In genomic region chr2:118046628-118047210, GRCh38 we compare ENCODE assay signal across 8 cellular contexts. TPM values are rescaled to one million over a fixed set of nuclear protein-coding genes. Genes with fewer than 3 reads are reported as not detected.
A peak's percentile ranks its signal among the peaks of the same experiment; 100 is the strongest.
DNase-seq lines count a peak whose midpoint lies in the region; ATAC-seq and TF ChIP-seq lines count a peak whose summit lies in the region.

No MANE protein-coding gene starts in this region.

- H3K4me3 Mint-ChIP-seq in GM23338 = no peak overlapping the region

- no peaks in the 10 kb centered on the region for H3K27me3 ChIP-seq in GM23338 (ENCODE audit: insufficient read depth)
- H3K27me3 ChIP-seq in colonic mucosa = no peaks in the 10 kb centered on the region

- peaks cover 8% of the 10 kb centered on the region; the same call in 2 of the 3 replicates for H3K4me1 Mint-ChIP-seq in GM23338

- H3K9ac ChIP-seq in colonic mucosa (ENCODE audit: low read depth in 2 of 2, low read length in 2 of 2) = no peak overlapping the region

- no peaks in the 10 kb centered on the region for H3K79me2 ChIP-seq in GM23338 (replicated peaks; ENCODE audit: insufficient read depth)

- H3K4me2 ChIP-seq in GM23338 = no peak overlapping the region

- intact Hi-C loops in colonic mucosa (cut with DNase I) = loop anchor here (5.0 to 10.0 kb wide), 2 partner anchors 178 to 806 kb away; no protein-coding TSS in a partner anchor

- H3K9me3 Mint-ChIP-seq in GM23338 = no peaks in the 10 kb centered on the region

- no peaks in the 10 kb centered on the region; the same call in 1 of the 2 replicates for H3K4me1 ChIP-seq in GM23338 (ENCODE audit: insufficient read depth)
- no peaks in the 10 kb centered on the region for H3K4me1 ChIP-seq in colonic mucosa

- DNase-seq in GM23338 (ENCODE audit: low spot score) (peak; percentile 74), NCI-H748 (lab: John Stamatoyannopoulos, UW; ENCODE audit: unreplicated experiment) (peak; percentile 52), colonic mucosa (no peak), myocyte (ENCODE audit: low read depth) (peak; percentile 57), GDM1 (lab: John Stamatoyannopoulos, UW) (no peak)
- no peak for DNase-seq in activated CD4-positive, alpha-beta T cell treated with anti-CD3 and anti-CD28 coated beads for 4 hours

- no peak overlapping the region for H3K4me3 ChIP-seq in GM23338
- no peak overlapping the region for H3K4me3 ChIP-seq in colonic mucosa

- H4K20me1 ChIP-seq in GM23338 (replicated peaks; ENCODE audit: insufficient read depth) = no peaks in the 10 kb centered on the region

- H3K9me3 ChIP-seq in colonic mucosa = no peaks in the 10 kb centered on the region

- H2AFZ ChIP-seq in GM23338 = no peak overlapping the region

- no peak for ATAC-seq in GM23338
- ATAC-seq in HG03521 (IDR thresholded peaks at IDR 0.05; ENCODE audit: unreplicated experiment) = no peak

- no peak overlapping the region for H3K27ac Mint-ChIP-seq in GM23338

- H3K36me3 ChIP-seq in GM23338 (ENCODE audit: insufficient read depth) (no peaks in the 10 kb centered on the region), colonic mucosa (no peaks in the 10 kb centered on the region)

- no peaks in the 10 kb centered on the region for H3K9me2 ChIP-seq in GM23338 (ENCODE audit: insufficient read depth)

- TF ChIP-seq CTCF in C4-2B (conservative IDR thresholded peaks at IDR 0.05) (peak; percentile 74), GM23338 (conservative IDR thresholded peaks at IDR 0.05; ENCODE audit: low read depth in 2 of 2) (peak; percentile 69 to 71), colonic mucosa (IDR thresholded peaks at IDR 0.05) (peak; percentile 36)

- H3F3A ChIP-seq in GM23338 (replicated peaks; ENCODE audit: low read depth) = no peaks in the 10 kb centered on the region

- H3K36me3 Mint-ChIP-seq in GM23338 (ENCODE audit: low read depth) = no peaks in the 10 kb centered on the region

- H3K27ac ChIP-seq in C4-2B (no peak overlapping the region), GM23338 (ENCODE audit: low read depth) (no peak overlapping the region), colonic mucosa (no peak overlapping the region)

- H3K27me3 Mint-ChIP-seq in GM23338 (ENCODE audit: insufficient read depth, low read depth, poor library complexity) = no peaks in the 10 kb centered on the region

TF ChIP-seq in GM23338, 12 proteins besides CTCF, POLR2A, EP300 and RAD21:
- TF ChIP-seq JUNB (IDR thresholded peaks at IDR 0.05; ENCODE audit: unreplicated experiment) = no peak
- TF ChIP-seq CREB1 (CRISPR knock-in tag; IDR thresholded peaks at IDR 0.05; ENCODE audit: low read depth) = no peak
- TF ChIP-seq, protein P1, sequence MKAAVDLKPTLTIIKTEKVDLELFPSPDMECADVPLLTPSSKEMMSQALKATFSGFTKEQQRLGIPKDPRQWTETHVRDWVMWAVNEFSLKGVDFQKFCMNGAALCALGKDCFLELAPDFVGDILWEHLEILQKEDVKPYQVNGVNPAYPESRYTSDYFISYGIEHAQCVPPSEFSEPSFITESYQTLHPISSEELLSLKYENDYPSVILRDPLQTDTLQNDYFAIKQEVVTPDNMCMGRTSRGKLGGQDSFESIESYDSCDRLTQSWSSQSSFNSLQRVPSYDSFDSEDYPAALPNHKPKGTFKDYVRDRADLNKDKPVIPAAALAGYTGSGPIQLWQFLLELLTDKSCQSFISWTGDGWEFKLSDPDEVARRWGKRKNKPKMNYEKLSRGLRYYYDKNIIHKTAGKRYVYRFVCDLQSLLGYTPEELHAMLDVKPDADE (IDR thresholded peaks at IDR 0.05) = no peak
- no peak for TF ChIP-seq EZH2phosphoT487 (IDR thresholded peaks at IDR 0.05; ENCODE audit: unreplicated experiment)
- no peak for TF ChIP-seq ZNF462 (CRISPR knock-in tag; IDR thresholded peaks at IDR 0.05)
- TF ChIP-seq ZNF331 (CRISPR knock-in tag; IDR thresholded peaks at IDR 0.05; ENCODE audit: low read depth) = no peak
- no peak for TF ChIP-seq ZNF114 (CRISPR knock-in tag; IDR thresholded peaks at IDR 0.05)
- no peak for TF ChIP-seq NANOG (IDR thresholded peaks at IDR 0.05; ENCODE audit: borderline replicate concordance)

RNA-seq across cellular contexts. Expression of gene CCDC93, which starts 32.8 kb away (rescaled TPM):
- total RNA-seq in GM23338 (2014; rRNA removed; shearing (Covaris generic)) = 9.8 and 13.1 TPM in 2 replicates
- 12.3 and 16.8 TPM in 2 replicates for polyA plus RNA-seq in GM23338 (2016; fragmentation: Nextera tagmentation; extraction: Ambion mirVana)
- total RNA-seq in colonic mucosa (10 to 100 TPM; 33.5 to 37.8 TPM), myocyte (16.2 and 17.4 TPM in 2 replicates)
- 16.0 TPM for polyA plus RNA-seq in myocyte (2012)

RNA-seq across cellular contexts. Expression of gene INSIG2, which starts 41.6 kb away (rescaled TPM):
- 8.1 and 10.1 TPM in 2 replicates for total RNA-seq in GM23338 (2014; rRNA removed; shearing (Covaris generic))
- 11.0 and 15.1 TPM in 2 replicates for polyA plus RNA-seq in GM23338 (2016; fragmentation: Nextera tagmentation; extraction: Ambion mirVana)
- total RNA-seq in colonic mucosa (10 to 100 TPM; 12.8 to 47.0 TPM), myocyte (8.5 and 9.6 TPM in 2 replicates)
- 18.2 TPM for polyA plus RNA-seq in myocyte (2012)

Comparison
In these comparisons a context has a peak if more than half of its experiments do, and no peak if none do; other contexts are left out.
1. DNase-seq: peak in GM23338 (single experiment), NCI-H748 (single experiment) and myocyte (single experiment); none in colonic mucosa (single experiment), GDM1 (single experiment) and activated CD4-positive, alpha-beta T cell treated with anti-CD3 and anti-CD28 coated beads for 4 hours (0 of 2).
2. Peak in every context shown above with its lines, with median percentiles within 50 percentile points of each other: CTCF ChIP-seq.